In genomic region chr7:117364204-117364755, GRCh38 we compare ENCODE assay signal across 23 cellular contexts. TPM values are rescaled to one million over a fixed set of nuclear protein-coding genes. Genes with fewer than 3 reads are reported as not detected.
A peak's percentile ranks its signal among the peaks of the same experiment; 100 is the strongest.
DNase-seq lines count a peak whose midpoint lies in the region; ATAC-seq and TF ChIP-seq lines count a peak whose summit lies in the region.
"Had no signal": no experiment of that assay in that cellular context is flagged by ENCODE, and none has a peak within 500 bp of the region (broad histone marks: within the 10 kb centered on the region; RNA-seq: fewer than 3 reads in every experiment).

No MANE protein-coding gene starts in this region.

- peak overlapping the region; percentile 60 for H2AFZ ChIP-seq in PC-9

- no peaks in the 10 kb centered on the region for H3K27me3 ChIP-seq in PC-9 (ENCODE audit: insufficient read depth, low read depth)
- H3K27me3 ChIP-seq: SJCRH30 had no signal

- CTCF ChIA-PET in PC-9 (lab: Charles Lee) = interaction anchor here (0.8 kb wide), 1 partner anchor 22 kb away, joined by 4 read pairs; no protein-coding TSS in a partner anchor

- no peaks in the 10 kb centered on the region; the same call in 1 of the 2 replicates for H3K9me2 ChIP-seq in PC-9 (ENCODE audit: insufficient read depth)

- DNase-seq in PC-9 (no peak), mesothelial cell of epicardium (ENCODE audit: low spot score in 2 of 2, unreplicated experiment in 2 of 2) (no peak), omental fat pad (ENCODE audit: low spot score) (no peak)
- DNase-seq in stimulated activated CD4-positive, alpha-beta T cell treated with anti-CD3 and anti-CD28 coated beads, Interleukin-12 subunit alpha, Interleukin-12 subunit beta, amount 100 ng/mL, for 4 hours = no peak
- DNase-seq in stimulated activated CD4-positive, alpha-beta T cell treated with anti-CD3 and anti-CD28 coated beads, Interleukin-15, amount 100 ng/mL, for 24 hours = no peak
- DNase-seq: 8988T; BE2C; Caco-2; CD4-positive, alpha-beta T cell; GDM1; HCEC 1CT; KBM-7; NCI-H1417; NCI-H187; NCI-H2227 treated with DMSO at 0.1 percent for 48 hours; NCI-H510A treated with DMSO at 0.1 percent for 48 hours; NCI-H774; SJCRH30 had no signal

- peaks cover 3% of the 10 kb centered on the region for H3K9me3 Mint-ChIP-seq in mesothelial cell of epicardium
- H3K9me3 Mint-ChIP-seq: T-helper 1 cell treated with Interleukin-12 subunit alpha and Interleukin-12 subunit beta and Interleukin-4 antibody, amounts not matched to agents 30 μg/mL and 1 μg/mL, for 36 hours had no signal

- no peaks in the 10 kb centered on the region for H3F3A ChIP-seq in PC-9 (ENCODE audit: insufficient read depth, low read depth)

- no peaks in the 10 kb centered on the region for H3K27me3 Mint-ChIP-seq in mesothelial cell of epicardium (ENCODE audit: low read depth)
- H3K27me3 Mint-ChIP-seq: CD4-positive, alpha-beta T cell had no signal

- H3K27ac ChIP-seq in 22Rv1 = peak overlapping the region; percentile 56
- no peak overlapping the region for H3K27ac ChIP-seq in PC-9
- H3K27ac ChIP-seq: SJCRH30 had no signal

- H3K36me3 Mint-ChIP-seq in mesothelial cell of epicardium = no peaks in the 10 kb centered on the region

- H4K20me1 ChIP-seq in PC-9 (ENCODE audit: insufficient read depth) = no peaks in the 10 kb centered on the region

- peak overlapping the region; percentile 52 for H3K27ac Mint-ChIP-seq in mesothelial cell of epicardium
- H3K27ac Mint-ChIP-seq: CD4-positive, alpha-beta T cell; T-helper 1 cell treated with Interleukin-12 subunit alpha and Interleukin-12 subunit beta and Interleukin-4 antibody, amounts not matched to agents 30 μg/mL and 1 μg/mL, for 36 hours had no signal

- intact Hi-C loops in PC-9 (cut with micrococcal nuclease; ENCODE audit: unreplicated experiment) = no loop called here

- POLR2A ChIA-PET in PC-9 (lab: Charles Lee; ENCODE audit: unreplicated experiment) = no interaction called here

- H3K4me3 ChIP-seq in PC-9 = no peak overlapping the region
- H3K4me3 ChIP-seq: SJCRH30 had no signal

- H3K4me3 Mint-ChIP-seq in mesothelial cell of epicardium = no peak overlapping the region
- H3K4me3 Mint-ChIP-seq: CD4-positive, alpha-beta T cell; T-helper 1 cell treated with Interleukin-12 subunit alpha and Interleukin-12 subunit beta and Interleukin-4 antibody, amounts not matched to agents 30 μg/mL and 1 μg/mL, for 36 hours had no signal

- ATAC-seq in HG02610 (IDR thresholded peaks at IDR 0.05; ENCODE audit: unreplicated experiment) (peak; percentile 43), omental fat pad (ENCODE audit: low FRiP score) (no peak), GM21423 (IDR thresholded peaks at IDR 0.05; ENCODE audit: unreplicated experiment) (no peak)

- H3K4me1 ChIP-seq in PC-9 (replicated peaks; ENCODE audit: insufficient read depth) = no peaks in the 10 kb centered on the region
- H3K4me1 ChIP-seq: BE2C, Caco-2 had no signal

- H3K4me1 Mint-ChIP-seq in mesothelial cell of epicardium = peaks cover 9% of the 10 kb centered on the region

- H3K79me2 ChIP-seq in PC-9 (ENCODE audit: low read depth) = no peaks in the 10 kb centered on the region

- H3K36me3 ChIP-seq in PC-9 (ENCODE audit: low read depth) = no peaks in the 10 kb centered on the region
- H3K36me3 ChIP-seq: BE2C, SJCRH30 had no signal

- no peak overlapping the region for H3K4me2 ChIP-seq in PC-9

- TF ChIP-seq CTCF in 22Rv1 (IDR thresholded peaks at IDR 0.05) (no peak), PC-9 (conservative IDR thresholded peaks at IDR 0.05) (no peak), mesothelial cell of epicardium (IDR thresholded peaks at IDR 0.05; ENCODE audit: unreplicated experiment) (no peak), omental fat pad (IDR thresholded peaks at IDR 0.05) (no peak)

- BruUV-seq in PC-9 (replicated peaks; lab: Mats Ljungman, UMichigan) = no TSS peak

- H3K9me3 ChIP-seq in PC-9 (ENCODE audit: insufficient read depth, low read depth) = no peaks in the 10 kb centered on the region
- H3K9me3 ChIP-seq: BE2C, Caco-2, SJCRH30 had no signal

RNA-seq across cellular contexts. Expression of gene WNT2, which starts 41.4 kb away (rescaled TPM):
- total RNA-seq in PC-9 (2021) (not detected in 2 replicates), mesothelial cell of epicardium (19.9 to 24.1 TPM (median 22.1 TPM) in 3 replicates), omental fat pad (under 1 TPM; 0.48 to 0.95 (median 0.64) TPM)
- total RNA-seq: Caco-2; CD4-positive, alpha-beta T cell; Daoy had no signal

Comparison
In these comparisons a context has a peak if more than half of its experiments do, and no peak if none do; other contexts are left out.
1. RNA of gene WNT2, which starts 41.4 kb away (total RNA-seq): 19.9 to 24.1 TPM in mesothelial cell of epicardium; 0.48 to 0.95 TPM in omental fat pad and not detected in PC-9; every median in the first group is over 10 times any median in the second.